9 cellular contexts compared by ENCODE assay signal in the genomic region with DNA sequence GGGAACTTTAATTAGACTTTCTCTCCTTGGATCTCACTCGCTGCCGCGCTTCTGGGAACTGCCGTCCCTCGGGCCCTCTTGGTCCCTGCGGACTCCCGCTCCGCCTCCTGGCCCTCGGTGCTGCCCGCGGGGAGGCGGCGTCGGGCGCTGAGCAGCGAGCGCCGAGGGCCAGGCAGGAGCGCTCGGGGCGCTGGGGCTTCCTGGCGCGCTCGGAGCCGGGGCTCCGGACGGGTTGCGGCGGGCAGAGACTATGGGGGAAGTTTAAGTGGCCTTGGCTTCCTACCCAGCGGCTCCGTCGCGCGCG. TPM values are rescaled to one million over a fixed set of nuclear protein-coding genes. Genes with fewer than 3 reads are reported as not detected.
DNase-seq lines count a peak whose midpoint lies in the region; ATAC-seq and TF ChIP-seq lines count a peak whose summit lies in the region.
"Had no signal": no experiment of that assay in that cellular context is flagged by ENCODE, and none has a peak within 500 bp of the region (broad histone marks: within the 10 kb centered on the region; RNA-seq: fewer than 3 reads in every experiment).

No MANE protein-coding gene starts in this region.

- TF ChIP-seq CTCF in left ventricle myocardium inferior (IDR thresholded peaks at IDR 0.05; ENCODE audit: borderline replicate concordance), result no peak
- TF ChIP-seq CTCF in parathyroid adenoma (IDR thresholded peaks at IDR 0.05), result no peak

- H3K36me3 ChIP-seq in left ventricle myocardium inferior, result no peaks in the 10 kb centered on the region
- H3K36me3 ChIP-seq in parathyroid adenoma (ENCODE audit: control insufficient read depth, insufficient read depth, low read length), result no peaks in the 10 kb centered on the region

- no peak for ATAC-seq in HG03432 (IDR thresholded peaks at IDR 0.05; ENCODE audit: unreplicated experiment)

- no peak overlapping the region for H3K9ac ChIP-seq in parathyroid adenoma

- peaks cover 96% of the 10 kb centered on the region for H3K27me3 ChIP-seq in left ventricle myocardium inferior (ENCODE audit: low read depth)
- peaks cover 5% of the 10 kb centered on the region for H3K27me3 ChIP-seq in parathyroid adenoma (ENCODE audit: control insufficient read depth, insufficient read depth, low read length)

- no peaks in the 10 kb centered on the region for H3K79me2 ChIP-seq in parathyroid adenoma

- peak overlapping the region; percentile 69 for H3K4me3 ChIP-seq in left ventricle myocardium inferior
- H3K4me3 ChIP-seq in parathyroid adenoma (ENCODE audit: low read depth, low read length), result peak overlapping the region; percentile 31

- intact Hi-C loops in left ventricle myocardium inferior (cut with micrococcal nuclease), result no loop called here

- H3K27ac ChIP-seq in left ventricle myocardium inferior (replicated peaks), result no peak overlapping the region
- no peak overlapping the region for H3K27ac ChIP-seq in parathyroid adenoma

- peaks cover 22% of the 10 kb centered on the region for H3K4me1 ChIP-seq in left ventricle myocardium inferior
- no peaks in the 10 kb centered on the region for H3K4me1 ChIP-seq in parathyroid adenoma

- H3K9me3 ChIP-seq in left ventricle myocardium inferior (replicated peaks) (no peaks in the 10 kb centered on the region), parathyroid adenoma (ENCODE audit: control insufficient read depth, low read length) (no peaks in the 10 kb centered on the region)

- peak overlapping the region; percentile 62 for H3K4me2 ChIP-seq in parathyroid adenoma (ENCODE audit: low read length)

- H2AFZ ChIP-seq in parathyroid adenoma, result peak overlapping the region; percentile 73

- DNase-seq in D341Med (ENCODE audit: low spot score) (peak; percentile 71), NCI-H748 treated with DMSO at 0.1 percent for 48 hours (lab: John Stamatoyannopoulos, UW) (peak; percentile 11), left ventricle myocardium inferior (no peak), T-helper 2 cell (no peak), hepatic stellate cell (ENCODE audit: low spot score) (no peak), islet precursor cell (no peak)
- DNase-seq: activated naive CD4-positive, alpha-beta T cell treated with Interleukin-2 at 50 U/mL for 16 hours had no signal

RNA-seq across cellular contexts. Expression of a gene that starts 0.7 kb away (rescaled TPM):
- 0.14 TPM for total RNA-seq in left ventricle myocardium inferior

Comparison
In these comparisons a context has a peak if more than half of its experiments do, and no peak if none do; other contexts are left out.
1. DNase-seq: peak in D341Med (single experiment) and NCI-H748 treated with DMSO at 0.1 percent for 48 hours (single experiment); none in left ventricle myocardium inferior (single experiment), T-helper 2 cell (0 of 5), hepatic stellate cell (single experiment) and islet precursor cell (single experiment).